1 cellular context compared by ENCODE assay signal in the genomic region with DNA sequence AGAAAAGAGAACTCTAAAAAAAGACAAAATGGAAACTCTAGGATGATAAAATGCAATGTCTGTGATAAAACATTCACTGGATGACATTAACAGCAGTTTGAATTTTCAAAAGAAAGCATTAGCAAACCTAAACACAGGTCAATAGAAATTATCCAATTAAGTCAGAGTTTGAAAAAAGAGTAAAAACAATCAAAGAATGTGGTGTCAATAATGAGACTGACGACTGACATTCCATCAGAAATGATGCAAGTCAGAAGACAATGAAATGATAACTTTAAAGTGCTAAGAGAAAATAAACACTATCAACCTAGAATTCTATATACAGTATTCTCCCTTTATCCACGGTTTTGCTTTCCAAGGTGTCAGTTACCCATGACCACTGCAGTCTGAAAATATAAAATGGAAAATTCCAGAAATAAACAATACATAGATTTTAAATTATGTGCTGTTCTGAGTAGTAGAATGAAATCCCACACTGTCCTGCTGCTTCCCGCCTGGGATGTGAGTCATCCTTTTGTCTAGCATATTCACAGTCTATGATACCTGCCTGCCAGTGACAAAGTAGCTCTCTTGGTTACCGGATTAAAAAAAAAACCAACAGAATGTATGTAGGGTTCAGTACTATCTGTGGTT.
TF ChIP-seq lines count a peak whose summit lies in the region.

No MANE protein-coding gene starts in this region.

TF ChIP-seq in H1, 55 proteins besides CTCF, POLR2A, EP300 and RAD21:
- TF ChIP-seq CBX8 (IDR thresholded peaks at IDR 0.05; ENCODE audit: borderline replicate concordance, low read depth, low read length) (no peak), TEAD4 (IDR thresholded peaks at IDR 0.05; ENCODE audit: low read depth, low read length) (peak; percentile 45; the same call in 1 of the 2 replicates)
